In the genomic region with DNA sequence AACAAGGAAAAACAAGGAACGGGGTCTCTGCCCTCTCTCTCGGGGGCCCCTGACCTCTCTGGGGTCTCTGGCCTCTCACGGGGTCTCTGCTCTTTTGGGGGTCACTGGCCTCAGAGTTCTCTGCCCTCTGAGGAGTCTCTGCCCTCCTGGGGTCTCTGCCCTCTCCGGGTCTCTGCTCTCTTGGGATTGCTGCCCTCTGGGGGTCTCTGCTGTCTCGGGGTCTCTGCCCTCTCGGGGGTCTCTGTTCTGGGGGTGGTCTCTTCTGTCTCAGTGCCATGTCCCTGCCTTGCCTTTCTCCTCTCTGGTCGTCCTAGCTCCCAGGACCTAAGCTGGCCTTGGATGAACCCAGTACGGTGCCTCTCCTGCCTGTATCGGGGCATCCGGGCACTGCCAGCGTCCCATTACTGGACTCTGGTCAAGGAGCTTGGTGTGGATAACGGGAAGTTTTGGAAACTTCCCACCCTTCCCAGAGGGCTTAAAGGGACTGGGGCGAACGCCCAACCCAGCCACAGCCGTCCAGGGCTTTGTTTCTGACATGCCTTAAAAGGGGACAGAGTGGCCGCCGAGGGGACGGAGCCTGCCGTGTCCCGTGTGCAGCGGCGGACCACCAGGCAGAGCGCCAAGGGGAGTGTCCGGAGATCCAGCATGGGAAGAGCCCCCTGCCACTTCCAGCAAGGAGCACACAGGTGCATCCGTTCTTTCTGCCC, we compare ENCODE assay signal across 20 cellular contexts. TPM values are rescaled to one million over a fixed set of nuclear protein-coding genes. Genes with fewer than 3 reads are reported as not detected.
DNase-seq lines count a peak whose midpoint lies in the region; ATAC-seq, FAIRE-seq and TF ChIP-seq lines count a peak whose summit lies in the region.
"Had no signal": no experiment of that assay in that cellular context is flagged by ENCODE, and none has a peak within 500 bp of the region (broad histone marks: within the 10 kb centered on the region; RNA-seq: fewer than 3 reads in every experiment).

No MANE protein-coding gene starts in this region.

- H3K9ac ChIP-seq in BLaER1 treated with 17β-estradiol and CSF1 and Interleukin-3, amounts not matched to agents 10 nM and 100 nM = peak overlapping the region in 3 of 11 experiments; percentile 6 to 52 (median 11); a peak in 2 of 22 replicates
- H3K9ac ChIP-seq: KMS-11, SK-N-SH had no signal

- H3K36me3 Mint-ChIP-seq in CD4-positive, alpha-beta T cell (ENCODE audit: low read depth) = no peaks in the 10 kb centered on the region
- H3K36me3 Mint-ChIP-seq: CD4-positive, CD25-positive, alpha-beta regulatory T cell had no signal

- no peak for FAIRE-seq in pancreas (lab: Jason Lieb, UNC)
- FAIRE-seq: G401.6 had no signal

- WGBS in right cardiac atrium = 81% methylated on average over 25 of the region's 25 CpGs
- 42 to 53% methylated on average over 25 of the region's 25 CpGs for WGBS in pancreas, 2 donors

- H3K9me3 ChIP-seq in BLaER1 treated with 17β-estradiol and CSF1 and Interleukin-3, amounts not matched to agents 10 nM and 100 nM (replicated peaks in 1 of 11) = no peaks in the 10 kb centered on the region
- H3K9me3 ChIP-seq in right cardiac atrium (ENCODE audit: control insufficient read depth, low read length) (no peaks in the 10 kb centered on the region), pancreas (no peaks in the 10 kb centered on the region)
- H3K9me3 ChIP-seq in CD4-positive, alpha-beta T cell (ENCODE audit: control insufficient read depth, low read length) = no peaks in the 10 kb centered on the region
- H3K9me3 ChIP-seq in effector memory CD4-positive, alpha-beta T cell (ENCODE audit: control insufficient read depth, low read length) = no peaks in the 10 kb centered on the region
- H3K9me3 ChIP-seq: Caco-2, HAP-1, Peyer's patch, SK-N-SH had no signal

- DNase-seq in RWPE1 (ENCODE audit: low spot score) (no peak), right cardiac atrium (peak; percentile 11 to 41 (median 30)), pancreas (peak in 2 of 6 donors; percentile 37 to 47)
- DNase-seq in CD4-positive, alpha-beta T cell = no peak
- DNase-seq in effector memory CD4-positive, alpha-beta T cell = no peak
- DNase-seq: Caco-2; CD4-positive, CD25-positive, alpha-beta regulatory T cell; NCI-H1092 treated with DMSO at 0.1 percent for 48 hours; NCI-H146; NCI-H2081; NCI-H446 treated with DMSO at 0.1 percent for 48 hours; Peyer's patch; SHP77; SK-N-SH had no signal

- peaks cover 56 to 98% (median 89%) of the 10 kb centered on the region in 10 experiments for H3K4me1 ChIP-seq in BLaER1 treated with 17β-estradiol and CSF1 and Interleukin-3, amounts not matched to agents 10 nM and 100 nM
- H3K4me1 ChIP-seq in right cardiac atrium (ENCODE audit: control insufficient read depth, insufficient read depth, low read length) = no peaks in the 10 kb centered on the region
- H3K4me1 ChIP-seq in pancreas = no peaks in the 10 kb centered on the region
- peaks cover 27% of the 10 kb centered on the region for H3K4me1 ChIP-seq in effector memory CD4-positive, alpha-beta T cell (ENCODE audit: control insufficient read depth, insufficient read depth, low read length, poor library complexity, severe bottlenecking)

- H4K20me1 ChIP-seq in BLaER1 treated with 17β-estradiol and CSF1 and Interleukin-3, amounts not matched to agents 10 nM and 100 nM = no peaks in the 10 kb centered on the region

- intact Hi-C loops in right cardiac atrium (cut with DNase I) (no loop called here), pancreas (cut with DNase I) (no loop called here)
- intact Hi-C loops in CD4-positive, alpha-beta T cell (cut with DNase I, micrococcal nuclease) = no loop called here

- ATAC-seq in right cardiac atrium (no peak), pancreas (no peak), HG02759 (IDR thresholded peaks at IDR 0.05; ENCODE audit: unreplicated experiment) (no peak), HG03175 (IDR thresholded peaks at IDR 0.05; ENCODE audit: unreplicated experiment) (no peak)
- no peak for ATAC-seq in CD4-positive, alpha-beta T cell (ENCODE audit: poor library complexity)

- CTCF ChIA-PET in RWPE1 (lab: Yijun Ruan, JAX) = interaction anchor here (0.7 to 2.4 kb wide), 3 partner anchors 20 to 396 kb away, joined by 3 to 14 read pairs (median 6); no protein-coding TSS in a partner anchor
- CTCF ChIA-PET in CD4-positive, alpha-beta T cell (lab: Charles Lee) = no interaction called here

- no peaks in the 10 kb centered on the region for H3K27me3 ChIP-seq in BLaER1 treated with 17β-estradiol and CSF1 and Interleukin-3, amounts not matched to agents 10 nM and 100 nM
- no peaks in the 10 kb centered on the region for H3K27me3 ChIP-seq in right cardiac atrium (ENCODE audit: control insufficient read depth, insufficient read depth)
- H3K27me3 ChIP-seq in pancreas = no peaks in the 10 kb centered on the region
- no peaks in the 10 kb centered on the region for H3K27me3 ChIP-seq in CD4-positive, alpha-beta T cell (ENCODE audit: control insufficient read depth, insufficient read depth, low read length)
- H3K27me3 ChIP-seq in effector memory CD4-positive, alpha-beta T cell (replicated peaks; ENCODE audit: control insufficient read depth, insufficient read depth, low read length, poor library complexity, severe bottlenecking) = no peaks in the 10 kb centered on the region
- H3K27me3 ChIP-seq: Peyer's patch had no signal

- H3K27me3 Mint-ChIP-seq in CD4-positive, alpha-beta T cell = no peaks in the 10 kb centered on the region
- H3K27me3 Mint-ChIP-seq: CD4-positive, CD25-positive, alpha-beta regulatory T cell had no signal

- H3K4me2 ChIP-seq in BLaER1 treated with 17β-estradiol and CSF1 and Interleukin-3, amounts not matched to agents 10 nM and 100 nM = peak overlapping the region; percentile 63 to 98 (median 85)
- H3K4me2 ChIP-seq: KMS-11, SK-N-SH had no signal

- no peaks in the 10 kb centered on the region for H3K9me3 Mint-ChIP-seq in CD4-positive, alpha-beta T cell
- H3K9me3 Mint-ChIP-seq: CD4-positive, CD25-positive, alpha-beta regulatory T cell had no signal

- H3K4me1 Mint-ChIP-seq in CD4-positive, alpha-beta T cell (ENCODE audit: low read depth) = peaks cover 68% of the 10 kb centered on the region

- H3K27ac ChIP-seq in BLaER1 treated with 17β-estradiol and CSF1 and Interleukin-3, amounts not matched to agents 10 nM and 100 nM = peak overlapping the region in 2 of 11 experiments; percentile 33 to 42; a peak in 1 of 22 replicates
- H3K27ac ChIP-seq in RWPE1 (peak overlapping the region; percentile 99), right cardiac atrium (ENCODE audit: low read length) (no peak overlapping the region), pancreas (peak overlapping the region; percentile 55 to 81 (median 62))
- no peak overlapping the region for H3K27ac ChIP-seq in CD4-positive, alpha-beta T cell (ENCODE audit: low read depth, low read length)
- no peak overlapping the region for H3K27ac ChIP-seq in effector memory CD4-positive, alpha-beta T cell (ENCODE audit: insufficient read depth, low read length, poor library complexity, severe bottlenecking)
- H3K27ac ChIP-seq: KMS-11, Peyer's patch had no signal

- no peak overlapping the region for H3K27ac Mint-ChIP-seq in CD4-positive, alpha-beta T cell

- no peak overlapping the region for H3K4me3 ChIP-seq in BLaER1 treated with 17β-estradiol and CSF1 and Interleukin-3, amounts not matched to agents 10 nM and 100 nM
- H3K4me3 ChIP-seq in right cardiac atrium (ENCODE audit: low read length) (no peak overlapping the region), pancreas (no peak overlapping the region)
- no peak overlapping the region for H3K4me3 ChIP-seq in effector memory CD4-positive, alpha-beta T cell (ENCODE audit: insufficient read depth, low read depth, low read length, poor library complexity, severe bottlenecking)
- H3K4me3 ChIP-seq: HAP-1, Peyer's patch had no signal

- H3K36me3 ChIP-seq in BLaER1 treated with 17β-estradiol and CSF1 and Interleukin-3, amounts not matched to agents 10 nM and 100 nM = no peaks in the 10 kb centered on the region
- H3K36me3 ChIP-seq in pancreas = no peaks in the 10 kb centered on the region
- H3K36me3 ChIP-seq in effector memory CD4-positive, alpha-beta T cell (ENCODE audit: control insufficient read depth, insufficient read depth, low read length) = no peaks in the 10 kb centered on the region
- H3K36me3 ChIP-seq: HAP-1, Peyer's patch had no signal

- POLR2A ChIA-PET in RWPE1 (lab: Yijun Ruan, JAX; ENCODE audit: low non-redundant PET) = interaction anchor here (0.6 kb wide), 2 partner anchors 12 to 61 kb away, joined by 3 to 5 read pairs; no protein-coding TSS in a partner anchor
- POLR2A ChIA-PET in CD4-positive, alpha-beta T cell (lab: Charles Lee) = no interaction called here

- no peak overlapping the region for H3K4me3 Mint-ChIP-seq in CD4-positive, alpha-beta T cell
- H3K4me3 Mint-ChIP-seq: CD4-positive, CD25-positive, alpha-beta regulatory T cell had no signal

- TF ChIP-seq CTCF in RWPE1 (conservative IDR thresholded peaks at IDR 0.05; ENCODE audit: low read depth) (no peak), pancreas (IDR thresholded peaks at IDR 0.05) (no peak)
- TF ChIP-seq CTCF in CD4-positive, alpha-beta T cell (IDR thresholded peaks at IDR 0.05) = no peak

RNA-seq across cellular contexts. Expression of gene MRGBP, which starts 24.7 kb away (rescaled TPM):
- 10 to 100 TPM in 1 of 4 donors, 1 to 10 TPM in 3; 8.3 to 10.9 (median 8.6) TPM for total RNA-seq in right cardiac atrium
- polyA plus RNA-seq in right cardiac atrium = 12.1 TPM
- total RNA-seq in pancreas = 1 to 10 TPM; 2.6 to 4.4 (median 3.7) TPM
- 10 to 100 TPM in 1 of 2 donors, 1 to 10 TPM in 1; 5.3 to 11.3 TPM for polyA plus RNA-seq in pancreas
- 1 to 10 TPM; 7.4 to 7.9 TPM for total RNA-seq in CD4-positive, alpha-beta T cell

RNA-seq across cellular contexts. Expression of gene OGFR, which starts 33.1 kb away (rescaled TPM):
- 10 to 100 TPM; 21.0 to 29.6 (median 24.2) TPM for total RNA-seq in right cardiac atrium
- 26.6 TPM for polyA plus RNA-seq in right cardiac atrium
- total RNA-seq in pancreas = 10 to 100 TPM; 18.1 to 25.4 (median 21.0) TPM
- 10 to 100 TPM; 50.8 to 79.5 TPM for polyA plus RNA-seq in pancreas
- 10 to 100 TPM; 54.5 to 56.0 TPM for total RNA-seq in CD4-positive, alpha-beta T cell

RNA-seq across cellular contexts. Expression of gene COL9A3, which starts 45.3 kb away (rescaled TPM):
- 1 to 10 TPM; 4.3 to 6.9 (median 5.6) TPM for total RNA-seq in right cardiac atrium
- 13.0 TPM for polyA plus RNA-seq in right cardiac atrium
- 10 to 100 TPM in 1 of 6 donors, 1 to 10 TPM in 5; 1.7 to 35.2 (median 7.3) TPM for total RNA-seq in pancreas
- polyA plus RNA-seq in pancreas = 100 to 1,000 TPM; 149 to 183 TPM
- not detected for total RNA-seq in CD4-positive, alpha-beta T cell
- total RNA-seq: CD4-positive, CD25-positive, alpha-beta regulatory T cell had no signal
- polyA plus RNA-seq: CD4-positive, CD25-positive, alpha-beta regulatory T cell had no signal

Comparison
In these comparisons a context has a peak if more than half of its experiments do, and no peak if none do; other contexts are left out.
1. H3K27ac ChIP-seq: peak in RWPE1 (single experiment) and pancreas (4 of 4); none in right cardiac atrium (single experiment), CD4-positive, alpha-beta T cell (single experiment) and effector memory CD4-positive, alpha-beta T cell (single experiment).
2. DNase-seq: peak in right cardiac atrium (3 of 3); none in RWPE1 (single experiment), CD4-positive, alpha-beta T cell (0 of 10) and effector memory CD4-positive, alpha-beta T cell (0 of 3).